ENCODE assay signal across 23 cellular contexts in genomic region chr14:89310211-89310610, GRCh38.
"Had no signal": no experiment of that assay in that cellular context is flagged by ENCODE, and none has a peak within 500 bp of the region (broad histone marks: within the 10 kb centered on the region; RNA-seq: fewer than 3 reads in every experiment).

No MANE protein-coding gene starts in this region.

- H3K4me3 Mint-ChIP-seq: activated CD8-positive, alpha-beta T cell treated with anti-CD3 and anti-CD28 coated beads, Interleukin-2, amount 10 ng/mL, durations not matched to agents 7 days and 5 days; activated T-helper 17 cell treated with anti-CD3 and anti-CD28 coated beads, Interleukin-2, amount 50 U/mL, for 72 hours; immature natural killer cell; natural killer cell treated with Interleukin-12 subunit alpha and Interleukin-12 subunit beta and Interleukin-15 and Interleukin-18, amount 100 ng/mL, for 72 hours had no signal

- DNase-seq: activated CD4-positive, alpha-beta T cell treated with anti-CD3 and anti-CD28 coated beads, Interleukin-2, amount 50 U/mL, for 1 hour; activated CD4-positive, CD25-positive, alpha-beta regulatory T cell treated with anti-CD3 and anti-CD28 coated beads, Interleukin-2, amount 50 U/mL, for 72 hours; activated CD8-positive, alpha-beta T cell treated with anti-CD3 and anti-CD28 coated beads, Interleukin-2, amount 10 ng/mL, durations not matched to agents 7 days and 5 days; brain microvascular endothelial cell; dermis blood vessel endothelial cell; effector CD8-positive, alpha-beta T cell; foreskin melanocyte; immature natural killer cell; left ventricle myocardium inferior; midbrain; ovary; spleen; stimulated activated CD4-positive, alpha-beta T cell treated with anti-CD3 and anti-CD28 coated beads, Interleukin-4, amount 100 ng/mL, for 1 hour; stimulated activated naive CD8-positive, alpha-beta T cell treated with anti-CD3 and anti-CD28 coated beads, Interleukin-15, Interleukin-2, amounts not matched to agents 100 U/mL and 50 U/mL, for 24 hours; upper lobe of right lung had no signal

- H3K27me3 Mint-ChIP-seq: activated T-helper 17 cell treated with anti-CD3 and anti-CD28 coated beads, Interleukin-2, amount 50 U/mL, for 72 hours; natural killer cell treated with Interleukin-12 subunit alpha and Interleukin-12 subunit beta and Interleukin-15 and Interleukin-18, amount 100 ng/mL, for 72 hours had no signal

- H3K9me3 ChIP-seq: ascending aorta, left ventricle myocardium inferior, neutrophil, ovary, prostate gland, upper lobe of right lung had no signal

- H3K27ac Mint-ChIP-seq: activated CD8-positive, alpha-beta T cell treated with anti-CD3 and anti-CD28 coated beads, Interleukin-2, amount 10 ng/mL, durations not matched to agents 7 days and 5 days; immature natural killer cell; natural killer cell treated with Interleukin-12 subunit alpha and Interleukin-12 subunit beta and Interleukin-15 and Interleukin-18, amount 100 ng/mL, for 72 hours had no signal

- H3K27ac ChIP-seq: ascending aorta, brain microvascular endothelial cell, left ventricle myocardium inferior, neutrophil, ovary, prostate gland, upper lobe of right lung had no signal

- H3K9me3 Mint-ChIP-seq: activated T-helper 17 cell treated with anti-CD3 and anti-CD28 coated beads, Interleukin-2, amount 50 U/mL, for 72 hours; immature natural killer cell; natural killer cell treated with Interleukin-12 subunit alpha and Interleukin-12 subunit beta and Interleukin-15 and Interleukin-18, amount 100 ng/mL, for 72 hours had no signal

- H3K36me3 ChIP-seq: ascending aorta, brain microvascular endothelial cell, left ventricle myocardium inferior, neutrophil, ovary, prostate gland, upper lobe of right lung had no signal

- ATAC-seq: activated CD8-positive, alpha-beta T cell treated with anti-CD3 and anti-CD28 coated beads, Interleukin-2, amount 10 ng/mL, durations not matched to agents 7 days and 5 days; activated naive CD4-positive, alpha-beta T cell treated with anti-CD3 and anti-CD28 coated beads, Interleukin-2, amount 50 U/mL, for 72 hours; activated T-helper 17 cell treated with anti-CD3 and anti-CD28 coated beads, Interleukin-2, amount 50 U/mL, for 72 hours; esophagus mucosa; natural killer cell treated with Interleukin-12 subunit alpha and Interleukin-12 subunit beta and Interleukin-15 and Interleukin-18, amount 100 ng/mL, for 72 hours; stimulated activated naive CD8-positive, alpha-beta T cell treated with anti-CD3 and anti-CD28 coated beads, Interleukin-15, Interleukin-2, amounts not matched to agents 100 U/mL and 50 U/mL, for 24 hours; upper lobe of right lung had no signal

- FAIRE-seq: endothelial cell of umbilical vein had no signal

- H3K27me3 ChIP-seq: ascending aorta, brain microvascular endothelial cell, neutrophil, ovary, spleen, upper lobe of right lung had no signal

- H3K4me3 ChIP-seq: ascending aorta, left ventricle myocardium inferior, ovary, prostate gland, spleen, upper lobe of right lung had no signal
